ENCODE assay signal across 8 cellular contexts in the genomic region with DNA sequence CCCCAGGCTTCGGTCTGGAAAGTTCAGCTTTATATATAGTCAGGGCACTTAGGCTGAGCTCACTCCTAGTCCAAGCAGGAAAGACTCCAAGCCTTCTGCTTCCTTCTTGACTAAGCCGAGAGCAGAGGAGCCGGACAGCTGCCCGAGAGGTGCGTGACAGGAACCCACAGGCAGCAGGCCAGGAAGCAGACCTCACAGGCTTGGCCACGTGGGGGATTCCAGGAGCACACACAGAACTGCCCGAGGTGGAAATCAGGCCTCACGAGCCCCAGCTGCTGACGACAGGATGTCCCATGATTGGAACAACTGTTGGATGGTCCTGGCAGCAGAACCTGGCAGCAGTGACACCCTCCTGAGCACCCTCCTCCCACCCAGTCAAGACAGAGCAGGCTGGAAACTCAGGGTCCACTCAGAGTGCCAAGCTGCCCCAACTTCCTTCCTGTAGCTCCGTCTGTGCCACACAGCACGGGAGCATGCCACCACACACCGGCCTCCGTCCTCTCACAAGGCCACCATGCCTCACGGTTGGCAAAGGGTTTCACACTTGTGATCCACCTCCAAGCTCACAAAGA. TPM values are rescaled to one million over a fixed set of nuclear protein-coding genes. Genes with fewer than 3 reads are reported as not detected.
DNase-seq lines count a peak whose midpoint lies in the region; ATAC-seq, FAIRE-seq and TF ChIP-seq lines count a peak whose summit lies in the region.

No MANE protein-coding gene starts in this region.

- ATAC-seq in naive thymus-derived CD8-positive, alpha-beta T cell: peak; percentile 45 to 57
- no peak for ATAC-seq in HG03025 (IDR thresholded peaks at IDR 0.05; ENCODE audit: low FRiP score, unreplicated experiment)
- ATAC-seq in HG03045 (IDR thresholded peaks at IDR 0.05; ENCODE audit: unreplicated experiment): no peak

- no peaks in the 10 kb centered on the region for H3K27me3 Mint-ChIP-seq in T-helper 1 cell treated with Interleukin-12 subunit alpha and Interleukin-12 subunit beta and Interleukin-4 antibody, amounts not matched to agents 30 μg/mL and 1 μg/mL, for 36 hours (ENCODE audit: low read depth)
- H3K27me3 Mint-ChIP-seq in naive thymus-derived CD8-positive, alpha-beta T cell: no peaks in the 10 kb centered on the region

- peaks cover 52% of the 10 kb centered on the region for H3K4me1 Mint-ChIP-seq in T-helper 1 cell treated with Interleukin-12 subunit alpha and Interleukin-12 subunit beta and Interleukin-4 antibody, amounts not matched to agents 30 μg/mL and 1 μg/mL, for 36 hours (ENCODE audit: low read depth)
- peaks cover 40 to 74% (median 62%) of the 10 kb centered on the region in 4 donors for H3K4me1 Mint-ChIP-seq in naive thymus-derived CD8-positive, alpha-beta T cell

- DNase-seq in GM12892 (ENCODE audit: insufficient read length): peak; percentile 67
- DNase-seq in dermis blood vessel endothelial cell: peak; percentile 100
- peak in 6 of 10 donors; percentile 15 to 38 (median 24) for DNase-seq in naive thymus-derived CD8-positive, alpha-beta T cell
- no peak for DNase-seq in NCI-H2196 treated with DMSO at 0.1 percent for 48 hours (lab: John Stamatoyannopoulos, UW; ENCODE audit: unreplicated experiment)
- DNase-seq in inferior parietal cortex (ENCODE audit: extremely low spot score): no peak

- no peak for TF ChIP-seq POLR2A in GM12892 (IDR thresholded peaks at IDR 0.05; ENCODE audit: low read depth, low read length)

- H3K36me3 Mint-ChIP-seq in T-helper 1 cell treated with Interleukin-12 subunit alpha and Interleukin-12 subunit beta and Interleukin-4 antibody, amounts not matched to agents 30 μg/mL and 1 μg/mL, for 36 hours (ENCODE audit: low read depth): peaks cover 1% of the 10 kb centered on the region
- H3K36me3 Mint-ChIP-seq in naive thymus-derived CD8-positive, alpha-beta T cell: peaks cover 0 to 8% (median 0%) of the 10 kb centered on the region in 3 donors

- POLR2A ChIA-PET in naive thymus-derived CD8-positive, alpha-beta T cell (lab: Charles Lee): interaction anchor here (0.7 to 1.3 kb wide), 4 partner anchors 12 to 39 kb away, joined by 3 to 5 read pairs (median 4); a partner anchor contains a TSS

- no peak overlapping the region for H3K4me3 Mint-ChIP-seq in T-helper 1 cell treated with Interleukin-12 subunit alpha and Interleukin-12 subunit beta and Interleukin-4 antibody, amounts not matched to agents 30 μg/mL and 1 μg/mL, for 36 hours
- peak overlapping the region in 6 of 10 donors; percentile 36 to 71 (median 52) for H3K4me3 Mint-ChIP-seq in naive thymus-derived CD8-positive, alpha-beta T cell

- no peaks in the 10 kb centered on the region for H3K9me3 Mint-ChIP-seq in T-helper 1 cell treated with Interleukin-12 subunit alpha and Interleukin-12 subunit beta and Interleukin-4 antibody, amounts not matched to agents 30 μg/mL and 1 μg/mL, for 36 hours
- H3K9me3 Mint-ChIP-seq in naive thymus-derived CD8-positive, alpha-beta T cell: no peaks in the 10 kb centered on the region

- H3K27ac Mint-ChIP-seq in T-helper 1 cell treated with Interleukin-12 subunit alpha and Interleukin-12 subunit beta and Interleukin-4 antibody, amounts not matched to agents 30 μg/mL and 1 μg/mL, for 36 hours: peak overlapping the region; percentile 52
- peak overlapping the region in 9 of 10 donors; percentile 49 to 86 (median 75) for H3K27ac Mint-ChIP-seq in naive thymus-derived CD8-positive, alpha-beta T cell

- FAIRE-seq in GM12892 (lab: Jason Lieb, UNC): peak; percentile 96

RNA-seq across cellular contexts. Expression of a gene that starts 5.4 kb away (rescaled TPM):
- 16.3 TPM for polyA plus RNA-seq in GM12892 (2012; ENCODE audit: missing spikeins)
- total RNA-seq in dermis blood vessel endothelial cell: 4.6 and 10.6 TPM in 2 replicates
- total RNA-seq in naive thymus-derived CD8-positive, alpha-beta T cell: 100 to 1,000 TPM; 173 to 186 TPM
- polyA plus RNA-seq in naive thymus-derived CD8-positive, alpha-beta T cell: 1 to 10 TPM; 2.6 to 7.2 (median 2.6) TPM

RNA-seq across cellular contexts. Expression of a gene that starts 25.5 kb away (rescaled TPM):
- 3.5 TPM for polyA plus RNA-seq in GM12892 (2012; ENCODE audit: missing spikeins)
- total RNA-seq in dermis blood vessel endothelial cell: 96.3 and 164 TPM in 2 replicates
- total RNA-seq in naive thymus-derived CD8-positive, alpha-beta T cell: 1 to 10 TPM; 5.5 to 6.2 TPM
- polyA plus RNA-seq in naive thymus-derived CD8-positive, alpha-beta T cell: 1 to 10 TPM; 2.6 to 3.3 (median 3.0) TPM

Comparison
In these comparisons a context has a peak if more than half of its experiments do, and no peak if none do; other contexts are left out.
1. DNase-seq: peak in GM12892 (single experiment), dermis blood vessel endothelial cell (single experiment) and naive thymus-derived CD8-positive, alpha-beta T cell (6 of 10); none in NCI-H2196 treated with DMSO at 0.1 percent for 48 hours (single experiment) and inferior parietal cortex (single experiment).
2. ATAC-seq: peak in naive thymus-derived CD8-positive, alpha-beta T cell (2 of 2); none in HG03025 (single experiment) and HG03045 (single experiment).
3. RNA of a gene that starts 5.4 kb away (total RNA-seq): 173 to 186 TPM in naive thymus-derived CD8-positive, alpha-beta T cell; 4.6 to 10.6 TPM in dermis blood vessel endothelial cell; every median in the first group is over 10 times any median in the second.
4. RNA of a gene that starts 25.5 kb away (total RNA-seq): 96.3 to 164 TPM in dermis blood vessel endothelial cell; 5.5 to 6.2 TPM in naive thymus-derived CD8-positive, alpha-beta T cell; every median in the first group is over 10 times any median in the second.